ENCODE assay signal across 17 cellular contexts in the genomic region with DNA sequence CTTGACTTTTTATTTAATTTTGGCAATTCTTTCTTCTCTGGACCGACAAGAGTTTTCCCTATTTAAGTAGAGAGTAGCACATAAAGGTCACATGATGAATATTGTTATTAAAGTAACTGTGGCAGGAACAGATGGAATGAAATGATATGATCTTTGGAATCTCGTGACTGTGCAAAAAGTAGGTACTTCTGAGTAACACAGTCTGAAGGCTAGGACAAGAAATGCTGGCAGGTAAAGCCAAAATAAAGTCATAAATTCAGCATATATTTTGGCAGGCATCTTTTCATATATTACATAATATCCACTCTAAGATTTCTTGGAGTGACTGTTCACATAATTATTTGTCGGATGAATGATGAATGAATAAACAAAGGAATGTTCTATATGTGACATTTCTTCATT.
"Had no signal": no experiment of that assay in that cellular context is flagged by ENCODE, and none has a peak within 500 bp of the region (broad histone marks: within the 10 kb centered on the region; RNA-seq: fewer than 3 reads in every experiment).

No MANE protein-coding gene starts in this region.

- DNase-seq: activated B cell treated with CpG ODN at 0.5 μM for 24 hours; activated naive CD4-positive, alpha-beta T cell; activated naive CD8-positive, alpha-beta T cell treated with anti-CD3 and anti-CD28 coated beads, Interleukin-2, amount 10 ng/mL, durations not matched to agents 7 days and 5 days; activated T-cell treated with anti-CD3 and anti-CD28 coated beads for 4 hours; anterior cingulate cortex; cerebellar nuclear complex; effector memory CD4-positive, alpha-beta T cell; gastrocnemius medialis; heart left ventricle; immature natural killer cell; nephron progenitor cell; occipital lobe; right lobe of liver; stimulated activated naive CD8-positive, alpha-beta T cell treated with anti-CD3 and anti-CD28 coated beads, Interleukin-15, amount 100 ng/mL, for 72 hours had no signal

- FAIRE-seq: urothelium cell line had no signal

- H3K27ac ChIP-seq: gastrocnemius medialis, heart left ventricle, right lobe of liver had no signal

- ATAC-seq: gastrocnemius medialis; heart left ventricle; right lobe of liver; stimulated activated naive CD8-positive, alpha-beta T cell treated with anti-CD3 and anti-CD28 coated beads, Interleukin-15, amount 100 ng/mL, for 72 hours had no signal

- H3K36me3 ChIP-seq: gastrocnemius medialis, heart left ventricle, right lobe of liver had no signal

- H3K4me1 ChIP-seq: gastrocnemius medialis, heart left ventricle had no signal

- H3K4me1 Mint-ChIP-seq: activated B cell treated with CpG ODN at 0.5 μM for 24 hours; activated naive CD8-positive, alpha-beta T cell treated with anti-CD3 and anti-CD28 coated beads, Interleukin-2, amount 10 ng/mL, durations not matched to agents 7 days and 5 days; immature natural killer cell; stimulated activated naive CD8-positive, alpha-beta T cell treated with anti-CD3 and anti-CD28 coated beads, Interleukin-15, amount 100 ng/mL, for 72 hours had no signal

- H3K9me3 Mint-ChIP-seq: dendritic cell treated with granulocyte-macrophage colony-stimulating factor and Interleukin-4, amounts not matched to agents 40 ng/mL and 50 ng/mL, for 4 days; immature natural killer cell; T-helper 2 cell treated with Interferon-gamma antibody and Interleukin-4, amounts not matched to agents 5 μg/mL and 100 μg/mL, for 36 hours had no signal

- H3K4me3 ChIP-seq: gastrocnemius medialis, heart left ventricle, right lobe of liver had no signal

- H3K36me3 Mint-ChIP-seq: activated naive CD8-positive, alpha-beta T cell treated with anti-CD3 and anti-CD28 coated beads, Interleukin-2, amount 10 ng/mL, durations not matched to agents 7 days and 5 days had no signal

- H3K4me3 Mint-ChIP-seq: activated B cell treated with CpG ODN at 0.5 μM for 24 hours; activated naive CD8-positive, alpha-beta T cell treated with anti-CD3 and anti-CD28 coated beads, Interleukin-2, amount 10 ng/mL, durations not matched to agents 7 days and 5 days; dendritic cell treated with granulocyte-macrophage colony-stimulating factor and Interleukin-4, amounts not matched to agents 40 ng/mL and 50 ng/mL, for 4 days; immature natural killer cell; nephron progenitor cell; stimulated activated naive CD8-positive, alpha-beta T cell treated with anti-CD3 and anti-CD28 coated beads, Interleukin-15, amount 100 ng/mL, for 72 hours; T-helper 2 cell treated with Interferon-gamma antibody and Interleukin-4, amounts not matched to agents 5 μg/mL and 100 μg/mL, for 36 hours had no signal

- H3K27me3 ChIP-seq: gastrocnemius medialis, heart left ventricle, right lobe of liver had no signal

- H3K27me3 Mint-ChIP-seq: activated B cell treated with CpG ODN at 0.5 μM for 24 hours; dendritic cell treated with granulocyte-macrophage colony-stimulating factor and Interleukin-4, amounts not matched to agents 40 ng/mL and 50 ng/mL, for 4 days; stimulated activated naive CD8-positive, alpha-beta T cell treated with anti-CD3 and anti-CD28 coated beads, Interleukin-15, amount 100 ng/mL, for 72 hours had no signal

- H3K27ac Mint-ChIP-seq: activated B cell treated with CpG ODN at 0.5 μM for 24 hours; activated naive CD8-positive, alpha-beta T cell treated with anti-CD3 and anti-CD28 coated beads, Interleukin-2, amount 10 ng/mL, durations not matched to agents 7 days and 5 days; dendritic cell treated with granulocyte-macrophage colony-stimulating factor and Interleukin-4, amounts not matched to agents 40 ng/mL and 50 ng/mL, for 4 days; immature natural killer cell; nephron progenitor cell; stimulated activated naive CD8-positive, alpha-beta T cell treated with anti-CD3 and anti-CD28 coated beads, Interleukin-15, amount 100 ng/mL, for 72 hours; T-helper 2 cell treated with Interferon-gamma antibody and Interleukin-4, amounts not matched to agents 5 μg/mL and 100 μg/mL, for 36 hours had no signal

- H3K9me3 ChIP-seq: gastrocnemius medialis, right lobe of liver had no signal
